ENCODE assay signal across 9 cellular contexts in the genomic region with DNA sequence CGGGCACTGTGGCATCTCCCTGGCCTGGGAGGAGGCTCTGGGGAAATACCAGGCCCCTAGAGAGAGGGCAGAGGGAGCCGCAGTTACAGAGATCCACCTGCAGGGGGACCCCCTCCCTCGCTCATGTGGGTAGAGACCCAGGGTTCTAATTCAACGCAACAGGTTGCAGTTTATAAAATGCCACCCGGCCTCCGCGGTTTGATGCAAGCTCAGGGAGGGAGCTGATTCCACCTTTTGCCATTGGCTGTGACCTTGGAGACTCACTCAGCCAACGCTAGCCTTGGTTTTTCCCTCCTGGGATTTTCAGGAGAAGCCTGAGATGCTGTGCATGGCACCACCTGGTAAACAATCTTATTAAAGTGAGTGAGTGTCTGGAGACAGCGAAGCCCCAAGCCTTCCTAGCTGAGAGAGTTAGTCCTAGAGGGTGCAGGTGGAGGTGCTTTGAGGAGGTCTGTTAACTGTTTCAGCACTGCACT. TPM values are rescaled to one million over a fixed set of nuclear protein-coding genes. Genes with fewer than 3 reads are reported as not detected.
DNase-seq lines count a peak whose midpoint lies in the region; ATAC-seq, FAIRE-seq and TF ChIP-seq lines count a peak whose summit lies in the region.
"Had no signal": no experiment of that assay in that cellular context is flagged by ENCODE, and none has a peak within 500 bp of the region (broad histone marks: within the 10 kb centered on the region; RNA-seq: fewer than 3 reads in every experiment).

No MANE protein-coding gene starts in this region.

- no peak overlapping the region for H3K9ac ChIP-seq in kidney (ENCODE audit: low read length in 2 of 2)

- DNase-seq in NK-92 treated with Interleukin-12 subunit alpha and Interleukin-12 subunit beta, amount 100 ng/mL, for 24 hours (lab: John Stamatoyannopoulos, UW) = peak; percentile 33
- no peak for DNase-seq in NK-92 (lab: John Stamatoyannopoulos, UW; ENCODE audit: unreplicated experiment)
- DNase-seq in NCI-H1694 (lab: John Stamatoyannopoulos, UW) = peak; percentile 88
- peak; percentile 57 for DNase-seq in activated B cell treated with CpG ODN at 0.5 μM for 24 hours
- DNase-seq in bronchial epithelial cell (ENCODE audit: low read depth) = no peak
- DNase-seq in kidney = peak; percentile 78
- DNase-seq in stimulated activated CD4-positive, alpha-beta T cell treated with anti-CD3 and anti-CD28 coated beads, Interleukin-2, amount 100 ng/mL, for 4 hours (ENCODE audit: low read depth) = peak; percentile 35

- no peak for FAIRE-seq in bronchial epithelial cell (lab: Jason Lieb, UNC)
- FAIRE-seq in kidney (lab: Jason Lieb, UNC) = no peak

- peaks cover 3% of the 10 kb centered on the region for H3K27me3 ChIP-seq in bronchial epithelial cell (ENCODE audit: control insufficient read depth, insufficient read depth, low read length)

- peak; percentile 96 for ATAC-seq in activated B cell treated with CpG ODN at 0.5 μM for 24 hours (ENCODE audit: low read depth)
- no peak for ATAC-seq in GM19023 (IDR thresholded peaks at IDR 0.05; ENCODE audit: unreplicated experiment)

- H3K4me3 ChIP-seq in bronchial epithelial cell (ENCODE audit: low read depth, low read length) = no peak overlapping the region
- peak overlapping the region in 1 of 2 donors; percentile 14 for H3K4me3 ChIP-seq in kidney (ENCODE audit: low read length in 2 of 2)

- no peaks in the 10 kb centered on the region for H3K9me3 Mint-ChIP-seq in activated B cell treated with CpG ODN at 0.5 μM for 24 hours

- H3K27ac ChIP-seq in kidney (ENCODE audit: low read depth in 2 of 2, low read length in 2 of 2) = peak overlapping the region in 1 of 2 donors; percentile 14

- peaks cover 28 to 37% of the 10 kb centered on the region in 2 donors for H3K4me1 ChIP-seq in kidney (ENCODE audit: control insufficient read depth in 1 of 2, insufficient read depth in 1 of 2, low read depth in 1 of 2, low read length in 2 of 2)

- H3K4me3 Mint-ChIP-seq in activated B cell treated with CpG ODN at 0.5 μM for 24 hours = no peak overlapping the region

- H3K36me3 Mint-ChIP-seq in activated B cell treated with CpG ODN at 0.5 μM for 24 hours (ENCODE audit: low read depth) = no peaks in the 10 kb centered on the region

- TF ChIP-seq CTCF in activated B cell treated with CpG ODN at 0.5 μM for 24 hours (IDR thresholded peaks at IDR 0.05) (peak; percentile 26), bronchial epithelial cell (IDR thresholded peaks at IDR 0.05; ENCODE audit: insufficient read depth, low read length, severe bottlenecking) (peak; percentile 92), kidney (IDR thresholded peaks at IDR 0.05; ENCODE audit: borderline replicate concordance, extremely low read depth, insufficient read depth) (peak; percentile 88)

- H3K27me3 Mint-ChIP-seq in activated B cell treated with CpG ODN at 0.5 μM for 24 hours = peaks cover 23% of the 10 kb centered on the region

- no peak overlapping the region for H3K27ac Mint-ChIP-seq in activated B cell treated with CpG ODN at 0.5 μM for 24 hours

- H3K4me1 Mint-ChIP-seq in activated B cell treated with CpG ODN at 0.5 μM for 24 hours = peaks cover 4% of the 10 kb centered on the region

- no peaks in the 10 kb centered on the region for H3K36me3 ChIP-seq in bronchial epithelial cell (ENCODE audit: control insufficient read depth, insufficient read depth, low read length)
- no peaks in the 10 kb centered on the region for H3K36me3 ChIP-seq in kidney (ENCODE audit: control insufficient read depth in 1 of 2, insufficient read depth in 2 of 2, low read length in 2 of 2)

- H3K9me3 ChIP-seq in kidney (ENCODE audit: control insufficient read depth in 1 of 2, low read length in 2 of 2) = no peaks in the 10 kb centered on the region

- CTCF ChIA-PET in activated B cell treated with CpG ODN at 0.5 μM for 24 hours (lab: Charles Lee) = interaction anchor here (1.1 to 18.2 kb wide), 6 partner anchors 8 to 228 kb away, joined by 3 to 379 read pairs (median 6); no protein-coding TSS in a partner anchor

- intact Hi-C loops in activated B cell treated with CpG ODN at 0.5 μM for 24 hours (cut with micrococcal nuclease) (loop anchor here (1.0 kb wide), 4 partner anchors 9 to 227 kb away; no protein-coding TSS in a partner anchor), kidney (cut with DNase I) (loop anchor here (5.0 kb wide), 1 partner anchor 72 kb away; no protein-coding TSS in a partner anchor)

- POLR2A ChIA-PET in activated B cell treated with CpG ODN at 0.5 μM for 24 hours (lab: Charles Lee) = interaction anchor here (0.7 to 1.1 kb wide), 2 partner anchors 9 to 74 kb away, joined by 3 to 5 read pairs; no protein-coding TSS in a partner anchor

RNA-seq across cellular contexts. Expression of a gene that starts 12.1 kb away (rescaled TPM):
- not detected in 2 replicates for total RNA-seq in activated B cell treated with CpG ODN at 0.5 μM for 24 hours
- total RNA-seq in bronchial epithelial cell = not detected in 2 replicates
- total RNA-seq in kidney = 2.3 TPM
- polyA plus RNA-seq in kidney (ENCODE audit: insufficient read depth, low read depth, low replicate concordance) = 4.2 TPM
- total RNA-seq: pulmonary artery endothelial cell had no signal

RNA-seq across cellular contexts. Expression of a gene that starts 25.9 kb away (rescaled TPM):
- 115 TPM in 2 replicates for total RNA-seq in activated B cell treated with CpG ODN at 0.5 μM for 24 hours
- 30.3 and 60.3 TPM in 2 replicates for total RNA-seq in bronchial epithelial cell
- 157 TPM for total RNA-seq in kidney
- 63.6 TPM for polyA plus RNA-seq in kidney (ENCODE audit: insufficient read depth, low read depth, low replicate concordance)

Comparison
In these comparisons a context has a peak if more than half of its experiments do, and no peak if none do; other contexts are left out.
1. DNase-seq: peak in NK-92 treated with Interleukin-12 subunit alpha and Interleukin-12 subunit beta, amount 100 ng/mL, for 24 hours (single experiment), NCI-H1694 (single experiment), activated B cell treated with CpG ODN at 0.5 μM for 24 hours (single experiment), kidney (single experiment) and stimulated activated CD4-positive, alpha-beta T cell treated with anti-CD3 and anti-CD28 coated beads, Interleukin-2, amount 100 ng/mL, for 4 hours (single experiment); none in NK-92 (single experiment) and bronchial epithelial cell (single experiment).
2. CTCF ChIP-seq: peak in every context shown above with its lines; median percentile 92 in bronchial epithelial cell; 88 in kidney; 26 in activated B cell treated with CpG ODN at 0.5 μM for 24 hours.